1 cellular context compared by ENCODE assay signal in genomic region chr21:42377211-42377950, GRCh38.
TF ChIP-seq lines count a peak whose summit lies in the region.

No MANE protein-coding gene starts in this region.

TF ChIP-seq in H1, 55 proteins besides CTCF, POLR2A, EP300 and RAD21:
- TF ChIP-seq MAFK (IDR thresholded peaks at IDR 0.05; ENCODE audit: low read depth, low read length) (no peak), TBP (IDR thresholded peaks at IDR 0.05; ENCODE audit: low read depth, low read length) (no peak), SIX5 (IDR thresholded peaks at IDR 0.05; ENCODE audit: low read depth, low read length) (no peak), KDM1A (IDR thresholded peaks at IDR 0.05; ENCODE audit: borderline replicate concordance, low read length) (no peak), SRF (IDR thresholded peaks at IDR 0.05; ENCODE audit: low read depth, low read length) (no peak), BRCA1 (IDR thresholded peaks at IDR 0.05; ENCODE audit: low read depth, low read length) (no peak), CHD2 (IDR thresholded peaks at IDR 0.05; ENCODE audit: low read length) (no peak), CBX8 (IDR thresholded peaks at IDR 0.05; ENCODE audit: borderline replicate concordance, low read depth, low read length) (no peak), TAF1 (IDR thresholded peaks at IDR 0.05; ENCODE audit: low read depth, low read length) (no peak), SIRT6 (IDR thresholded peaks at IDR 0.05; ENCODE audit: low read length) (no peak), SIN3A (conservative IDR thresholded peaks at IDR 0.05 in 1 of 2, IDR thresholded peaks at IDR 0.05 in 1 of 2; ENCODE audit: low read depth in 1 of 2, low read length in 2 of 2) (no peak), CREB1 (IDR thresholded peaks at IDR 0.05) (no peak), SP2 (IDR thresholded peaks at IDR 0.05; ENCODE audit: low read length) (no peak), ASH2L (IDR thresholded peaks at IDR 0.05; ENCODE audit: low read length) (no peak), EGR1 (IDR thresholded peaks at IDR 0.05; ENCODE audit: borderline replicate concordance, low read depth, low read length) (no peak)
TF ChIP-seq in H1: peak in this region for 0.
